9 cellular contexts compared by ENCODE assay signal in the genomic region with DNA sequence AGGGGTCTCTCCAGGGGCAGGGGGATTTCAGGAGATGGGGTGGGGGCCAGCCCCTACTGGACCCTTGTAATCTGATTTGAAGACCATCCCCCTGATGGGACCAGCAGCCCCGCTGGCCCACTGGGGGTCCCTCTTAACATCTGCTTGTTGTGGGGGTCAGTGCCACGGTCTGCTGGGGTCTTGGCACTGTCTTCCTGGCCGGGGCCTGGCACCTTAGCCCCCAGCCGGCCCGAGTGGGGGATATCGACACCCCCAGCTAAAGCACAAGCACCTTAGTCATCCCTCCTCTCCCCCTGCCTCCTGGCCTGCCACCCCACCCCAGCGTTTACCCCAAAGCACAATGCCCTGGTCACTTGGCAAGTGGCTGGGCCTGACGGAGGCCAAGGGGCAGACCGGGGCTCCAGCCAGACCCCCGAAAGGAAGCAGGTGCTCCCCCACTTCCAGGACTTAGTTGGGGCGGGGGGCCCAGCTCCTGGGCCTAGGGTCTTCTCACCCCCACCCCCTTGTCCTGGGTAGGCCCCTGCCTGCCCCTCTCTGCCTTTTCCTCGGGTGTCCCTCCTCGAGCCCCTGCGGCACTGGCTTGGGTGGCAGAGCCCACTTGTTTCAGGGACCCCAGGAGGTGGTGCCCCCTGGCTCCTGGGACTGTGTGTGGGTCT. TPM values are rescaled to one million over a fixed set of nuclear protein-coding genes. Genes with fewer than 3 reads are reported as not detected.
DNase-seq lines count a peak whose midpoint lies in the region; ATAC-seq and TF ChIP-seq lines count a peak whose summit lies in the region.
"Had no signal": no experiment of that assay in that cellular context is flagged by ENCODE, and none has a peak within 500 bp of the region (broad histone marks: within the 10 kb centered on the region; RNA-seq: fewer than 3 reads in every experiment).

No MANE protein-coding gene starts in this region.

- H3K27me3 Mint-ChIP-seq in naive thymus-derived CD4-positive, alpha-beta T cell: peaks cover 0 to 4% (median 0%) of the 10 kb centered on the region in 5 donors

- H3K9me3 ChIP-seq in cardiac muscle cell (ENCODE audit: low read depth) (no peaks in the 10 kb centered on the region), uterus (no peaks in the 10 kb centered on the region)
- no peaks in the 10 kb centered on the region for H3K9me3 ChIP-seq in naive thymus-derived CD4-positive, alpha-beta T cell (ENCODE audit: control insufficient read depth in 2 of 3, low read length in 3 of 3)

- H3K4me3 Mint-ChIP-seq in naive thymus-derived CD4-positive, alpha-beta T cell: peak overlapping the region in 8 of 10 donors; percentile 20 to 95 (median 58)

- TF ChIP-seq CTCF in cardiac muscle cell (IDR thresholded peaks at IDR 0.05; ENCODE audit: low read depth, low read length) (no peak), uterus (IDR thresholded peaks at IDR 0.05) (no peak)

- H3K4me3 ChIP-seq in cardiac muscle cell: no peak overlapping the region
- H3K4me3 ChIP-seq in naive thymus-derived CD4-positive, alpha-beta T cell (ENCODE audit: low read length): no peak overlapping the region
- H3K4me3 ChIP-seq in uterus: peak overlapping the region in 1 of 2 donors; percentile 94

- H3K4me1 ChIP-seq in cardiac muscle cell (ENCODE audit: low read depth) (peaks cover 4% of the 10 kb centered on the region), uterus (peaks cover 0 to 7% of the 10 kb centered on the region in 2 donors)
- H3K4me1 ChIP-seq in naive thymus-derived CD4-positive, alpha-beta T cell (ENCODE audit: control insufficient read depth in 2 of 2, insufficient read depth in 2 of 2, low read length in 2 of 2): peaks cover 11 to 44% of the 10 kb centered on the region in 2 donors

- DNase-seq in cardiac muscle cell (ENCODE audit: low read depth in 1 of 2, low spot score in 1 of 2) (no peak), Right ventricle myocardium inferior (ENCODE audit: missing footprints) (no peak), caudate nucleus (lab: John Stamatoyannopoulos, UW) (no peak), uterus (peak; percentile 26 to 28), kidney tubule cell (ENCODE audit: low spot score) (no peak), NCI-H345 (lab: John Stamatoyannopoulos, UW) (no peak)
- peak in 1 of 9 donors; percentile 13 for DNase-seq in naive thymus-derived CD4-positive, alpha-beta T cell

- H3K36me3 ChIP-seq in cardiac muscle cell: no peaks in the 10 kb centered on the region
- H3K36me3 ChIP-seq in naive thymus-derived CD4-positive, alpha-beta T cell (ENCODE audit: control insufficient read depth in 2 of 3, insufficient read depth in 3 of 3, low read length in 3 of 3): peaks cover 0 to 16% (median 5%) of the 10 kb centered on the region in 3 experiments
- H3K36me3 ChIP-seq in uterus: no peaks in the 10 kb centered on the region

- ATAC-seq in Right ventricle myocardium inferior (no peak), HG02763 (IDR thresholded peaks at IDR 0.05; ENCODE audit: unreplicated experiment) (no peak)
- ATAC-seq in naive thymus-derived CD4-positive, alpha-beta T cell: no peak

- peaks cover 26 to 57% (median 45%) of the 10 kb centered on the region in 7 donors for H3K4me1 Mint-ChIP-seq in naive thymus-derived CD4-positive, alpha-beta T cell

- H3K27ac Mint-ChIP-seq in naive thymus-derived CD4-positive, alpha-beta T cell: peak overlapping the region; percentile 72 to 100 (median 96)

- H3K36me3 Mint-ChIP-seq in naive thymus-derived CD4-positive, alpha-beta T cell: peaks cover 7 to 19% (median 11%) of the 10 kb centered on the region in 5 donors

- no peaks in the 10 kb centered on the region for H3K27me3 ChIP-seq in cardiac muscle cell
- no peaks in the 10 kb centered on the region for H3K27me3 ChIP-seq in naive thymus-derived CD4-positive, alpha-beta T cell (ENCODE audit: control insufficient read depth in 2 of 2, insufficient read depth in 2 of 2, low read length in 2 of 2)
- no peaks in the 10 kb centered on the region for H3K27me3 ChIP-seq in uterus

- H3K27ac ChIP-seq in cardiac muscle cell: peak overlapping the region; percentile 96
- peak overlapping the region; percentile 100 for H3K27ac ChIP-seq in caudate nucleus (ENCODE audit: low read depth, low read length)
- peak overlapping the region; percentile 93 for H3K27ac ChIP-seq in naive thymus-derived CD4-positive, alpha-beta T cell (ENCODE audit: low read depth, low read length)
- peak overlapping the region; percentile 92 to 95 for H3K27ac ChIP-seq in uterus

- TF ChIP-seq POLR2A in uterus (IDR thresholded peaks at IDR 0.05): no peak

- CTCF ChIA-PET in naive thymus-derived CD4-positive, alpha-beta T cell (lab: Charles Lee): interaction anchor here (1.2 kb wide), 1 partner anchor 63 kb away, joined by 3 read pairs; no protein-coding TSS in a partner anchor

- intact Hi-C loops in Right ventricle myocardium inferior (cut with DNase I): loop anchor here (10.0 kb wide), 1 partner anchor 436 kb away; no protein-coding TSS in a partner anchor
- intact Hi-C loops in naive thymus-derived CD4-positive, alpha-beta T cell (cut with micrococcal nuclease): loop anchor here (5.0 kb wide), 3 partner anchors 43 to 333 kb away; no protein-coding TSS in a partner anchor
- intact Hi-C loops in uterus (cut with DNase I; ENCODE audit: low total_unique reads): no loop called here

- POLR2A ChIA-PET in naive thymus-derived CD4-positive, alpha-beta T cell (lab: Charles Lee): interaction anchor here (0.7 to 2.7 kb wide), 7 partner anchors 10 to 263 kb away, joined by 3 to 29 read pairs (median 17); a partner anchor contains a TSS

- peaks cover 0 to 4% (median 0%) of the 10 kb centered on the region in 11 donors for H3K9me3 Mint-ChIP-seq in naive thymus-derived CD4-positive, alpha-beta T cell

RNA-seq across cellular contexts. Expression of a gene that starts 1.4 kb away (rescaled TPM):
- total RNA-seq in cardiac muscle cell (15.7 and 19.3 TPM in 2 replicates), Right ventricle myocardium inferior (29.3 TPM), uterus (10 to 100 TPM; 18.5 to 52.9 (median 27.9) TPM)
- 29.4 and 29.9 TPM in 2 replicates for polyA plus RNA-seq in cardiac muscle cell
- total RNA-seq in naive thymus-derived CD4-positive, alpha-beta T cell: 10 to 100 TPM; 39.8 to 65.4 (median 43.6) TPM
- polyA plus RNA-seq in naive thymus-derived CD4-positive, alpha-beta T cell: 10 to 100 TPM; 30.1 to 49.3 TPM

RNA-seq across cellular contexts. Expression of a gene that starts 24.1 kb away (rescaled TPM):
- total RNA-seq in cardiac muscle cell (75.2 and 75.5 TPM in 2 replicates), Right ventricle myocardium inferior (51.5 TPM), uterus (10 to 100 TPM; 53.5 to 91.7 (median 61.7) TPM)
- 99.5 and 122 TPM in 2 replicates for polyA plus RNA-seq in cardiac muscle cell
- total RNA-seq in naive thymus-derived CD4-positive, alpha-beta T cell: 10 to 100 TPM; 21.4 to 74.6 (median 35.3) TPM
- 10 to 100 TPM; 39.0 to 50.2 TPM for polyA plus RNA-seq in naive thymus-derived CD4-positive, alpha-beta T cell

RNA-seq across cellular contexts. Expression of a gene that starts 24.4 kb away (rescaled TPM):
- 248 and 301 TPM in 2 replicates for total RNA-seq in cardiac muscle cell
- polyA plus RNA-seq in cardiac muscle cell: 166 and 270 TPM in 2 replicates
- total RNA-seq in Right ventricle myocardium inferior: 132 TPM
- 10 to 100 TPM; 48.6 to 77.2 (median 61.0) TPM for total RNA-seq in naive thymus-derived CD4-positive, alpha-beta T cell
- polyA plus RNA-seq in naive thymus-derived CD4-positive, alpha-beta T cell: 10 to 100 TPM; 65.0 to 90.5 TPM
- total RNA-seq in uterus: 100 to 1,000 TPM in 1 of 4 donors, 10 to 100 TPM in 3; 39.7 to 143 (median 59.4) TPM

RNA-seq across cellular contexts. Expression of a gene that starts 49.0 kb away (rescaled TPM):
- total RNA-seq in cardiac muscle cell: 7.8 TPM in 1 of 2 replicates, not detected in the other
- 5.7 and 6.9 TPM in 2 replicates for polyA plus RNA-seq in cardiac muscle cell
- not detected for total RNA-seq in Right ventricle myocardium inferior
- total RNA-seq in naive thymus-derived CD4-positive, alpha-beta T cell: not detected
- polyA plus RNA-seq in naive thymus-derived CD4-positive, alpha-beta T cell: not detected
- total RNA-seq in uterus: not detected
- total RNA-seq: glomerular endothelial cell had no signal

Comparison
In these comparisons a context has a peak if more than half of its experiments do, and no peak if none do; other contexts are left out.
1. DNase-seq: peak in uterus (2 of 2); none in cardiac muscle cell (0 of 2), Right ventricle myocardium inferior (single experiment), caudate nucleus (0 of 61), kidney tubule cell (single experiment) and NCI-H345 (single experiment).
2. Peak in every context shown above with its lines, with median percentiles within 50 percentile points of each other: H3K27ac ChIP-seq.